ENCODE assay signal across 20 cellular contexts in the genomic region with DNA sequence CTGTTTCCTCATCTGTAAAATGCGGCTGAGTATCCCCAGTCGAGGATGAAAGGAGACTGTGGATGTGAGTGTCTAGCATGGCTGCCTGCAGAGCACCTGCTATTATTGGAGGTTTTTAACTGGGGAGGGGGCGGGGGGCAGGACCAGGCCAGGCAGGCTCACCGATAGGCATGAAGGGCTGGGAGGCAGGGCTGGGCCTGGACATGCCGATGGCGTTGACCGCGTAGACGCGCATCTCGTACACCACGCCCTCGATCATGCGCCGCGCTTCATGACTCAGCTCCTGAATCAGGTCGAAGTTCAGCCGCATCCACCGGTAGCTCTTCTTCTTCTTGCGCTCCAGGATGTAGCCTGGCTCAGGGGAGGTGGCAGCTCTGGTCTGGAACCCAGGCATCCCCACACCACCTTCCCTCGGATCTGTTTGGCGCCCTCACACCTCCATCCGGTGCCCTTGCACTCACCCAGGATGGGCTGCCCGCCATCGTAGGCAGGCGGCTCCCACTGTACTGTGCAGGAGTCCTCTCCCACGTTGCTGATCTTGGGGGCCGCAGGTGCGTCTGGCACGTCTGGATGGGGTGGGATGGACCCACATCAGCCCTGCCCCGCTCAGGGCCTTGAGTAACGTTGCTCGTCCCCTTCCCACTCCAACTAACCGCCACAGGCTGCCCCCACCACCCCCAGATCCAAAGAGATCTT. TPM values are rescaled to one million over a fixed set of nuclear protein-coding genes. Genes with fewer than 3 reads are reported as not detected.
"Had no signal": no experiment of that assay in that cellular context is flagged by ENCODE, and none has a peak within 500 bp of the region (broad histone marks: within the 10 kb centered on the region; RNA-seq: fewer than 3 reads in every experiment).

No MANE protein-coding gene starts in this region.

- H3K4me1 ChIP-seq: colonic mucosa had no signal

- H3K36me3 ChIP-seq: colonic mucosa, thoracic aorta had no signal

- H3K27ac Mint-ChIP-seq: activated CD8-positive, alpha-beta T cell treated with anti-CD3 and anti-CD28 coated beads for 36 hours; T-helper 1 cell treated with Interleukin-12 subunit alpha and Interleukin-12 subunit beta and Interleukin-4 antibody, amounts not matched to agents 30 μg/mL and 1 μg/mL, for 36 hours had no signal

- H2AFZ ChIP-seq: hepatocyte had no signal

- H3K9me3 ChIP-seq: colonic mucosa, thoracic aorta had no signal

- H3K27me3 ChIP-seq: colonic mucosa, hepatocyte had no signal

- H3K4me2 ChIP-seq: hepatocyte had no signal

- ATAC-seq: activated CD8-positive, alpha-beta T cell treated with anti-CD3 and anti-CD28 coated beads for 36 hours; naive thymus-derived CD8-positive, alpha-beta T cell; stimulated activated naive CD8-positive, alpha-beta T cell treated with anti-CD3 and anti-CD28 coated beads, Interleukin-15, amount 100 ng/mL, for 72 hours had no signal

- H3K27ac ChIP-seq: colonic mucosa, hepatocyte, thoracic aorta had no signal

- H3K36me3 Mint-ChIP-seq: naive thymus-derived CD8-positive, alpha-beta T cell had no signal

- H3K4me3 ChIP-seq: colonic mucosa, hepatocyte, thoracic aorta had no signal

- H3K9me3 Mint-ChIP-seq: activated CD8-positive, alpha-beta T cell treated with anti-CD3 and anti-CD28 coated beads for 36 hours; naive thymus-derived CD8-positive, alpha-beta T cell; stimulated activated naive CD8-positive, alpha-beta T cell treated with anti-CD3 and anti-CD28 coated beads, Interleukin-15, amount 100 ng/mL, for 72 hours; T-helper 1 cell treated with Interleukin-12 subunit alpha and Interleukin-12 subunit beta and Interleukin-4 antibody, amounts not matched to agents 30 μg/mL and 1 μg/mL, for 36 hours had no signal

- DNase-seq: activated CD4-positive, alpha-beta T cell treated with anti-CD3 and anti-CD28 coated beads for 4 hours; activated CD8-positive, alpha-beta memory T cell treated with anti-CD3 and anti-CD28 coated beads, Interleukin-2, amount 50 U/mL, for 4 hours; activated CD8-positive, alpha-beta T cell treated with anti-CD3 and anti-CD28 coated beads for 36 hours; caudate nucleus; colonic mucosa; mammary epithelial cell; nucleus accumbens; stimulated activated CD4-positive, alpha-beta T cell treated with anti-CD3 and anti-CD28 coated beads, Interleukin-15, amount 100 ng/mL, for 24 hours; stimulated activated CD4-positive, alpha-beta T cell treated with anti-CD3 and anti-CD28 coated beads, Interleukin-4, amount 100 ng/mL, for 24 hours; stimulated activated naive CD8-positive, alpha-beta T cell treated with anti-CD3 and anti-CD28 coated beads, Interleukin-15, amount 100 ng/mL, for 72 hours had no signal

RNA-seq across cellular contexts. Expression of gene MYBPC3, which starts 15.1 kb away (rescaled TPM):
- total RNA-seq: activated CD8-positive, alpha-beta T cell treated with anti-CD3 and anti-CD28 coated beads for 36 hours; endothelial cell of umbilical vein; fibroblast of lung; frontal cortex; kidney epithelial cell; mammary epithelial cell; pulmonary artery endothelial cell; thoracic aorta; urinary bladder had no signal
- polyA plus RNA-seq: endothelial cell of umbilical vein; fibroblast of lung; mammary epithelial cell; naive thymus-derived CD8-positive, alpha-beta T cell had no signal

RNA-seq across cellular contexts. Expression of gene SPI1, which starts 41.0 kb away (rescaled TPM):
- total RNA-seq: endothelial cell of umbilical vein, fibroblast of lung, kidney epithelial cell, mammary epithelial cell, pulmonary artery endothelial cell had no signal
- polyA plus RNA-seq: endothelial cell of umbilical vein; fibroblast of lung; mammary epithelial cell; naive thymus-derived CD8-positive, alpha-beta T cell had no signal
